ENCODE assay signal across 20 cellular contexts in genomic region chr5:173455599-173455957, GRCh38.
DNase-seq lines count a peak whose midpoint lies in the region; ATAC-seq and TF ChIP-seq lines count a peak whose summit lies in the region.
"Had no signal": no experiment of that assay in that cellular context is flagged by ENCODE, and none has a peak within 500 bp of the region (broad histone marks: within the 10 kb centered on the region; RNA-seq: fewer than 3 reads in every experiment).

No MANE protein-coding gene starts in this region.

- H3K27me3 ChIP-seq in SJSA1 (replicated peaks): no peaks in the 10 kb centered on the region
- H3K27me3 ChIP-seq in foreskin keratinocyte: no peaks in the 10 kb centered on the region
- H3K27me3 ChIP-seq in smooth muscle cell (ENCODE audit: low read depth): no peaks in the 10 kb centered on the region
- H3K27me3 ChIP-seq in endodermal cell (ENCODE audit: control insufficient read depth, insufficient read depth, low read length, poor library complexity, severe bottlenecking): no peaks in the 10 kb centered on the region

- no peaks in the 10 kb centered on the region for H3K4me1 ChIP-seq in HEK293 (ENCODE audit: control insufficient read depth, insufficient read depth, low read length)
- peaks cover 55% of the 10 kb centered on the region for H3K4me1 ChIP-seq in SJSA1 (replicated peaks)
- H3K4me1 ChIP-seq in foreskin keratinocyte: peaks cover 25% of the 10 kb centered on the region
- peaks cover 14% of the 10 kb centered on the region for H3K4me1 ChIP-seq in smooth muscle cell (ENCODE audit: low read depth)
- no peaks in the 10 kb centered on the region for H3K4me1 ChIP-seq in endodermal cell (ENCODE audit: control insufficient read depth, insufficient read depth, low read length)
- H3K4me1 ChIP-seq: HAP-1 had no signal

- CTCF ChIA-PET in HEK293 (lab: Yijun Ruan, JAX): interaction anchor here (0.9 kb wide), 1 partner anchor 162 kb away, joined by 3 read pairs; no protein-coding TSS in a partner anchor

- no peaks in the 10 kb centered on the region for H3K4me1 Mint-ChIP-seq in endodermal cell
- H3K4me1 Mint-ChIP-seq: mesothelial cell of epicardium had no signal

- H3K9me3 Mint-ChIP-seq in endodermal cell: no peaks in the 10 kb centered on the region
- H3K9me3 Mint-ChIP-seq: mesothelial cell of epicardium, nephron had no signal

- H3K27me3 Mint-ChIP-seq in endodermal cell (ENCODE audit: insufficient read depth): peaks cover 14% of the 10 kb centered on the region

- H3K79me2 ChIP-seq in smooth muscle cell (ENCODE audit: low read depth): no peaks in the 10 kb centered on the region

- H2AFZ ChIP-seq in smooth muscle cell (ENCODE audit: low read depth): no peak overlapping the region

- H3K9me3 ChIP-seq in HEK293 (ENCODE audit: control insufficient read depth, insufficient read depth, low read depth, low read length) (no peaks in the 10 kb centered on the region), SJSA1 (replicated peaks) (peaks cover 3% of the 10 kb centered on the region; the same call in 1 of the 2 replicates), smooth muscle cell (replicated peaks; ENCODE audit: low read depth) (no peaks in the 10 kb centered on the region), endodermal cell (ENCODE audit: control insufficient read depth, low read length) (no peaks in the 10 kb centered on the region)
- H3K9me3 ChIP-seq: HAP-1, thoracic aorta had no signal

- peaks cover 42% of the 10 kb centered on the region for H3F3A ChIP-seq in smooth muscle cell (ENCODE audit: low read depth)

- POLR2A ChIA-PET in HEK293 (lab: Yijun Ruan, JAX): no interaction called here

- H3K27ac ChIP-seq in HEK293 (ENCODE audit: extremely low read depth, low read depth, low read length) (no peak overlapping the region), SJSA1 (peak overlapping the region; percentile 97), foreskin keratinocyte (peak overlapping the region; percentile 87), smooth muscle cell (ENCODE audit: low read depth) (peak overlapping the region; percentile 99), endodermal cell (ENCODE audit: low read depth, low read length) (no peak overlapping the region)

- no peak overlapping the region for H3K4me3 Mint-ChIP-seq in endodermal cell
- H3K4me3 Mint-ChIP-seq: mesothelial cell of epicardium had no signal

- H3K36me3 ChIP-seq in HEK293 (ENCODE audit: control insufficient read depth in 2 of 2, insufficient read depth in 1 of 2, low read length in 2 of 2) (no peaks in the 10 kb centered on the region), SJSA1 (no peaks in the 10 kb centered on the region), smooth muscle cell (ENCODE audit: low read depth) (no peaks in the 10 kb centered on the region), endodermal cell (ENCODE audit: control insufficient read depth, insufficient read depth, low read length) (no peaks in the 10 kb centered on the region)
- H3K36me3 ChIP-seq: HAP-1, thoracic aorta had no signal

- no peak overlapping the region for H3K4me3 ChIP-seq in HEK293 (ENCODE audit: low read depth, low read length)
- H3K4me3 ChIP-seq in SJSA1: no peak overlapping the region
- H3K4me3 ChIP-seq in smooth muscle cell: no peak overlapping the region
- no peak overlapping the region for H3K4me3 ChIP-seq in endodermal cell (ENCODE audit: low read length)
- H3K4me3 ChIP-seq: HAP-1, thoracic aorta had no signal

- no peaks in the 10 kb centered on the region for H4K20me1 ChIP-seq in smooth muscle cell (ENCODE audit: low read depth)

- peak overlapping the region; percentile 31 for H3K4me2 ChIP-seq in smooth muscle cell

- ATAC-seq in foreskin keratinocyte (no peak), HG02885 (IDR thresholded peaks at IDR 0.05; ENCODE audit: poor library complexity, unreplicated experiment) (no peak), GM18873 (IDR thresholded peaks at IDR 0.05; ENCODE audit: low FRiP score, unreplicated experiment) (no peak)

- DNase-seq in SJSA1 (ENCODE audit: low read depth in 1 of 2, low spot score in 2 of 2) (no peak), foreskin keratinocyte (no peak), smooth muscle cell (lab: John Stamatoyannopoulos, UW; ENCODE audit: unreplicated experiment) (no peak), endodermal cell (no peak)
- DNase-seq: activated CD4-positive, alpha-beta T cell treated with anti-CD3 and anti-CD28 coated beads, Interleukin-2, amount 50 U/mL, for 4 hours; activated gamma-delta T cell treated with Interleukin-2 at 50 U/mL for 16 hours; cerebellar nuclear complex; COR-L47; effector CD8-positive, alpha-beta T cell; KG1; NCI-H187 treated with DMSO at 0.1 percent for 48 hours; posterior cingulate gyrus; stimulated activated CD4-positive, alpha-beta T cell treated with anti-CD3 and anti-CD28 coated beads, Interleukin-12 subunit alpha, Interleukin-12 subunit beta, amount 100 ng/mL, for 4 hours had no signal

- H3K27ac Mint-ChIP-seq in endodermal cell: no peak overlapping the region

- TF ChIP-seq CTCF in HEK293 (tag by site-specific recombination; IDR thresholded peaks at IDR 0.05) (no peak), foreskin keratinocyte (conservative IDR thresholded peaks at IDR 0.05) (no peak), smooth muscle cell (IDR thresholded peaks at IDR 0.05; ENCODE audit: borderline replicate concordance, insufficient read depth, poor library complexity, severe bottlenecking) (no peak), endodermal cell (conservative IDR thresholded peaks at IDR 0.05) (no peak)

- 41% methylated on average over 4 of the region's 4 CpGs for WGBS in smooth muscle cell (ENCODE audit: low lambda C conversion rate)
- 80 to 93% methylated on average over 2 to 3 of the region's 4 CpGs for WGBS in endodermal cell (ENCODE audit: insufficient coverage in 1 of 2, insufficient read length in 1 of 2), 2 experiments

- peak overlapping the region; percentile 93 for H3K9ac ChIP-seq in smooth muscle cell (ENCODE audit: low read depth)
- no peak overlapping the region for H3K9ac ChIP-seq in endodermal cell (ENCODE audit: extremely low read depth, low read length, poor library complexity, severe bottlenecking)

- no peaks in the 10 kb centered on the region for H3K36me3 Mint-ChIP-seq in endodermal cell (ENCODE audit: low read depth)
- H3K36me3 Mint-ChIP-seq: mesothelial cell of epicardium had no signal

TF ChIP-seq in HEK293, 187 proteins besides CTCF, POLR2A, EP300 and RAD21:
- no peak for TF ChIP-seq ZNF2 (tag by site-specific recombination; IDR thresholded peaks at IDR 0.05)
- no peak for TF ChIP-seq ZNF433 (tag by site-specific recombination; IDR thresholded peaks at IDR 0.05; ENCODE audit: low read depth)
- TF ChIP-seq ZNF335 (tag by site-specific recombination; conservative IDR thresholded peaks at IDR 0.05): peak; percentile 36
- no peak for TF ChIP-seq ZNF623 (tag by site-specific recombination; IDR thresholded peaks at IDR 0.05)
- no peak for TF ChIP-seq KLF1 (tag by site-specific recombination; IDR thresholded peaks at IDR 0.05)
- no peak for TF ChIP-seq MZF1 (tag by site-specific recombination; IDR thresholded peaks at IDR 0.05; ENCODE audit: borderline replicate concordance)
TF ChIP-seq in HEK293: peak in this region for 1.

Comparison
In these comparisons a context has a peak if more than half of its experiments do, and no peak if none do; other contexts are left out.
1. H3K27ac ChIP-seq: peak in SJSA1 (single experiment), foreskin keratinocyte (single experiment) and smooth muscle cell (single experiment); none in HEK293 (single experiment) and endodermal cell (single experiment).